Comparison of ENCODE assay signal across 33 cellular contexts in genomic region chr12:46082473-46082872, GRCh38.
"Had no signal": no experiment of that assay in that cellular context is flagged by ENCODE, and none has a peak within 500 bp of the region (broad histone marks: within the 10 kb centered on the region; RNA-seq: fewer than 3 reads in every experiment).

No MANE protein-coding gene starts in this region.

- H3K4me1 ChIP-seq: adrenal gland, body of pancreas, colonic mucosa, esophagus squamous epithelium, gastroesophageal sphincter had no signal

- H3K9me3 ChIP-seq: body of pancreas, colonic mucosa had no signal

- H3K27ac ChIP-seq: adrenal gland, body of pancreas, cardiac muscle cell, colonic mucosa, esophagus squamous epithelium, gastroesophageal sphincter, WERI-Rb-1 had no signal

- H3K4me3 ChIP-seq: adrenal gland, body of pancreas, cardiac muscle cell, colonic mucosa, esophagus squamous epithelium, gastroesophageal sphincter had no signal

- DNase-seq: activated B cell treated with CpG ODN at 0.5 μM for 24 hours; activated CD4-positive, alpha-beta memory T cell treated with anti-CD3 and anti-CD28 coated beads, Interleukin-2, amount 10 ng/mL, durations not matched to agents 7 days and 5 days; activated CD4-positive, alpha-beta T cell treated with anti-CD3 and anti-CD28 coated beads, Interleukin-2, amount 10 ng/mL, durations not matched to agents 24 days and 14 days; activated CD4-positive, alpha-beta T cell treated with anti-CD3 and anti-CD28 coated beads, Interleukin-2, amount 50 U/mL, for 4 hours; activated CD8-positive, alpha-beta memory T cell treated with anti-CD3 and anti-CD28 coated beads, Interleukin-2, amount 50 U/mL, for 48 hours; activated effector memory CD4-positive, alpha-beta T cell treated with anti-CD3 and anti-CD28 coated beads, Interleukin-2, amount 50 U/mL, for 16 hours; activated naive CD4-positive, alpha-beta T cell treated with anti-CD3 and anti-CD28 coated beads for 36 hours; activated naive CD8-positive, alpha-beta T cell treated with anti-CD3 and anti-CD28 coated beads for 36 hours; activated naive CD8-positive, alpha-beta T cell treated with anti-CD3 and anti-CD28 coated beads, Interleukin-2, amount 50 U/mL, for 24 hours; activated T-cell treated with anti-CD3 and anti-CD28 coated beads for 4 hours; activated T-cell treated with anti-CD3 and anti-CD28 coated beads, Interleukin-2, amount 50 U/mL, for 4 hours; adrenal gland; amygdala; aorta; body of pancreas; central memory CD4-positive, alpha-beta T cell; cerebellar nuclear complex; colonic mucosa; effector CD8-positive, alpha-beta T cell; erythroblast; esophagus squamous epithelium; foreskin melanocyte; SW 1271; T-cell; T1000; WERI-Rb-1 had no signal

- H3K4me1 Mint-ChIP-seq: activated B cell treated with CpG ODN at 0.5 μM for 24 hours; activated CD4-positive, alpha-beta memory T cell treated with anti-CD3 and anti-CD28 coated beads, Interleukin-2, amount 10 ng/mL, durations not matched to agents 7 days and 5 days; activated CD4-positive, alpha-beta T cell treated with anti-CD3 and anti-CD28 coated beads, Interleukin-2, amount 10 ng/mL, durations not matched to agents 24 days and 14 days; activated naive CD4-positive, alpha-beta T cell treated with anti-CD3 and anti-CD28 coated beads, Interleukin-2, amount 50 U/mL, for 24 hours; activated naive CD8-positive, alpha-beta T cell treated with anti-CD3 and anti-CD28 coated beads for 36 hours; activated naive CD8-positive, alpha-beta T cell treated with anti-CD3 and anti-CD28 coated beads, Interleukin-2, amount 50 U/mL, for 24 hours; T-cell had no signal

- H3K27me3 Mint-ChIP-seq: activated B cell treated with CpG ODN at 0.5 μM for 24 hours; activated CD4-positive, alpha-beta memory T cell treated with anti-CD3 and anti-CD28 coated beads, Interleukin-2, amount 10 ng/mL, durations not matched to agents 7 days and 5 days; activated naive CD8-positive, alpha-beta T cell treated with anti-CD3 and anti-CD28 coated beads for 36 hours; activated naive CD8-positive, alpha-beta T cell treated with anti-CD3 and anti-CD28 coated beads, Interleukin-2, amount 50 U/mL, for 24 hours had no signal

- H3K27ac Mint-ChIP-seq: activated B cell treated with CpG ODN at 0.5 μM for 24 hours; activated CD4-positive, alpha-beta memory T cell treated with anti-CD3 and anti-CD28 coated beads, Interleukin-2, amount 10 ng/mL, durations not matched to agents 7 days and 5 days; activated CD4-positive, alpha-beta T cell treated with anti-CD3 and anti-CD28 coated beads, Interleukin-2, amount 10 ng/mL, durations not matched to agents 24 days and 14 days; activated naive CD4-positive, alpha-beta T cell treated with anti-CD3 and anti-CD28 coated beads for 36 hours; activated naive CD4-positive, alpha-beta T cell treated with anti-CD3 and anti-CD28 coated beads, Interleukin-2, amount 50 U/mL, for 24 hours; activated naive CD8-positive, alpha-beta T cell treated with anti-CD3 and anti-CD28 coated beads for 36 hours; activated naive CD8-positive, alpha-beta T cell treated with anti-CD3 and anti-CD28 coated beads, Interleukin-2, amount 50 U/mL, for 24 hours; activated T-helper 1 cell treated with anti-CD3 and anti-CD28 coated beads, Interleukin-12 subunit alpha, Interleukin-12 subunit beta, Interleukin-2, Interleukin-4 antibody, amounts not matched to agents 30 ng/mL and 10 ng/mL and 1 ng/mL, durations not matched to agents 14 hours and 24 hours and 36 hours; activated T-helper 2 cell treated with anti-CD3 and anti-CD28 coated beads, Interferon-gamma antibody, Interleukin-2, Interleukin-4, amounts not matched to agents 10 μg/mL and 5 μg/mL and 100 μg/mL, durations not matched to agents 14 hours and 24 hours and 36 hours; T-cell; T-helper 1 cell treated with Interleukin-12 subunit alpha and Interleukin-12 subunit beta and Interleukin-4 antibody, amounts not matched to agents 30 μg/mL and 1 μg/mL, for 36 hours; T-helper 2 cell treated with Interferon-gamma antibody and Interleukin-4, amounts not matched to agents 5 μg/mL and 100 μg/mL, for 36 hours had no signal

- H3K36me3 ChIP-seq: adrenal gland, cardiac muscle cell, colonic mucosa, esophagus squamous epithelium, gastroesophageal sphincter, WERI-Rb-1 had no signal

- H3K4me3 Mint-ChIP-seq: activated B cell treated with CpG ODN at 0.5 μM for 24 hours; activated CD4-positive, alpha-beta memory T cell treated with anti-CD3 and anti-CD28 coated beads, Interleukin-2, amount 10 ng/mL, durations not matched to agents 7 days and 5 days; activated CD4-positive, alpha-beta T cell treated with anti-CD3 and anti-CD28 coated beads, Interleukin-2, amount 10 ng/mL, durations not matched to agents 24 days and 14 days; activated naive CD4-positive, alpha-beta T cell treated with anti-CD3 and anti-CD28 coated beads for 36 hours; activated naive CD4-positive, alpha-beta T cell treated with anti-CD3 and anti-CD28 coated beads, Interleukin-2, amount 50 U/mL, for 24 hours; activated naive CD8-positive, alpha-beta T cell treated with anti-CD3 and anti-CD28 coated beads for 36 hours; activated naive CD8-positive, alpha-beta T cell treated with anti-CD3 and anti-CD28 coated beads, Interleukin-2, amount 50 U/mL, for 24 hours; activated T-cell treated with anti-CD3 and anti-CD28 coated beads, Interleukin-2, amount 50 U/mL, for 4 hours; activated T-helper 1 cell treated with anti-CD3 and anti-CD28 coated beads, Interleukin-12 subunit alpha, Interleukin-12 subunit beta, Interleukin-2, Interleukin-4 antibody, amounts not matched to agents 30 ng/mL and 10 ng/mL and 1 ng/mL, durations not matched to agents 14 hours and 24 hours and 36 hours; T-cell; T-helper 1 cell treated with Interleukin-12 subunit alpha and Interleukin-12 subunit beta and Interleukin-4 antibody, amounts not matched to agents 30 μg/mL and 1 μg/mL, for 36 hours; T-helper 2 cell treated with Interferon-gamma antibody and Interleukin-4, amounts not matched to agents 5 μg/mL and 100 μg/mL, for 36 hours had no signal

- ATAC-seq: activated naive CD8-positive, alpha-beta T cell treated with anti-CD3 and anti-CD28 coated beads, Interleukin-2, amount 50 U/mL, for 24 hours; activated T-cell treated with anti-CD3 and anti-CD28 coated beads, Interleukin-2, amount 50 U/mL, for 4 hours; body of pancreas; gastroesophageal sphincter; T-cell had no signal

- H3K27me3 ChIP-seq: body of pancreas, cardiac muscle cell, colonic mucosa, esophagus squamous epithelium, gastroesophageal sphincter had no signal
